Comparison of ENCODE assay signal across 23 cellular contexts in genomic region chrX:37714479-37714878, GRCh38. TPM values are rescaled to one million over a fixed set of nuclear protein-coding genes. Genes with fewer than 3 reads are reported as not detected.
A peak's percentile ranks its signal among the peaks of the same experiment; 100 is the strongest.
DNase-seq lines count a peak whose midpoint lies in the region; ATAC-seq, FAIRE-seq and TF ChIP-seq lines count a peak whose summit lies in the region.
"Had no signal": no experiment of that assay in that cellular context is flagged by ENCODE, and none has a peak within 500 bp of the region (broad histone marks: within the 10 kb centered on the region; RNA-seq: fewer than 3 reads in every experiment).

No MANE protein-coding gene starts in this region.

- H3K9me3 ChIP-seq in heart left ventricle = no peaks in the 10 kb centered on the region
- H3K9me3 ChIP-seq in right cardiac atrium (ENCODE audit: control insufficient read depth, low read length) = no peaks in the 10 kb centered on the region
- H3K9me3 ChIP-seq in A549 = no peaks in the 10 kb centered on the region
- no peaks in the 10 kb centered on the region; the same call in 1 of the 2 replicates for H3K9me3 ChIP-seq in K562 (replicated peaks; ENCODE audit: control insufficient read depth, insufficient read depth, low read depth, low read length)
- H3K9me3 ChIP-seq: Caco-2 had no signal

- ATAC-seq in Right ventricle myocardium inferior (peak; percentile 44), left cardiac atrium (no peak), heart left ventricle (peak; percentile 55 to 92 (median 85)), right cardiac atrium (no peak), A549 (no peak), K562 (no peak), GM19035 (IDR thresholded peaks at IDR 0.05; ENCODE audit: unreplicated experiment) (no peak), omental fat pad (ENCODE audit: low FRiP score) (no peak)
- ATAC-seq: CD8-positive, alpha-beta T cell had no signal

- H3K27ac ChIP-seq in heart left ventricle (peak overlapping the region in 4 of 12 donors; percentile 10 to 42 (median 18)), right cardiac atrium (ENCODE audit: low read length) (no peak overlapping the region), A549 (no peak overlapping the region), K562 (ENCODE audit: extremely low read depth, low read depth, low read length) (peak overlapping the region; percentile 19; the same call in 1 of the 3 replicates)
- H3K27ac ChIP-seq: BLaER1 treated with 17β-estradiol and CSF1 and Interleukin-3, amounts not matched to agents 10 nM and 100 nM; C4-2B had no signal

- H3K4me1 ChIP-seq in heart left ventricle (no peaks in the 10 kb centered on the region), right cardiac atrium (ENCODE audit: control insufficient read depth, insufficient read depth, low read length) (no peaks in the 10 kb centered on the region), A549 (no peaks in the 10 kb centered on the region), K562 (replicated peaks in 1 of 2; ENCODE audit: control insufficient read depth in 2 of 2, insufficient read depth in 2 of 2, low read length in 2 of 2) (peaks cover 0 to 22% of the 10 kb centered on the region in 2 experiments; a peak in 2 of 5 replicates)
- H3K4me1 ChIP-seq: BLaER1 treated with 17β-estradiol and CSF1 and Interleukin-3, amounts not matched to agents 10 nM and 100 nM; Caco-2 had no signal

- no peak for TF ChIP-seq POLR2A in heart left ventricle (IDR thresholded peaks at IDR 0.05)
- no peak for TF ChIP-seq POLR2A in A549 (IDR thresholded peaks at IDR 0.05; ENCODE audit: low read length)
- TF ChIP-seq POLR2A in K562 (conservative IDR thresholded peaks at IDR 0.05) = no peak

- WGBS in heart left ventricle, 4 donors = 44 to 50% (median 47%) methylated on average over 2 of the region's 2 CpGs
- WGBS in right cardiac atrium = 64% methylated on average over 2 of the region's 2 CpGs
- WGBS in A549 (ENCODE audit: missing lambda C conversion rate) = 52% methylated on average over 2 of the region's 2 CpGs
- 19% methylated on average over 2 of the region's 2 CpGs for WGBS in K562 (ENCODE audit: insufficient coverage, low coverage, missing lambda C conversion rate)

- H3K4me2 ChIP-seq in A549 (no peak overlapping the region), K562 (ENCODE audit: insufficient read depth, low read length) (no peak overlapping the region)
- H3K4me2 ChIP-seq: BLaER1 treated with 17β-estradiol and CSF1 and Interleukin-3, amounts not matched to agents 10 nM and 100 nM had no signal

- no peaks in the 10 kb centered on the region for H3K9me1 ChIP-seq in K562 (ENCODE audit: control insufficient read depth, insufficient read depth, low read length)

- H3K4me3 ChIP-seq in heart left ventricle (no peak overlapping the region), right cardiac atrium (ENCODE audit: low read length) (no peak overlapping the region), A549 (no peak overlapping the region), K562 (no peak overlapping the region)
- H3K4me3 ChIP-seq: BLaER1 treated with 17β-estradiol and CSF1 and Interleukin-3, amounts not matched to agents 10 nM and 100 nM had no signal

- intact Hi-C loops in Right ventricle myocardium inferior (cut with DNase I) (no loop called here), left cardiac atrium (cut with DNase I) (no loop called here), heart left ventricle (cut with DNase I) (no loop called here), right cardiac atrium (cut with DNase I) (no loop called here), K562 (cut with micrococcal nuclease) (loop anchor here (10.0 kb wide), 1 partner anchor 140 kb away; the partner anchor contains the start of gene LANCL3)

- TF ChIP-seq EP300 in A549 (IDR thresholded peaks at IDR 0.05) (no peak), K562 (IDR thresholded peaks at IDR 0.05; ENCODE audit: low read length) (no peak)

- FAIRE-seq in A549 (lab: Jason Lieb, UNC) (peak; percentile 32), K562 (lab: Jason Lieb, UNC) (no peak)
- FAIRE-seq: A204.1, D721Med, G401.6, GM12891 had no signal

- DNase-seq in Right ventricle myocardium inferior (ENCODE audit: missing footprints) (no peak), left cardiac atrium (no peak), heart left ventricle (no peak), right cardiac atrium (no peak), A549 (ENCODE audit: low read depth in 1 of 2, low spot score in 1 of 2) (no peak), K562 (ENCODE audit: extremely low read depth in 1 of 4, low spot score in 3 of 4) (no peak), omental fat pad (ENCODE audit: low spot score) (no peak)
- DNase-seq: 8988T; AML-193; Caco-2; Calu3; CD4-positive, alpha-beta T cell; CD8-positive, alpha-beta T cell; DMS79 treated with DMSO at 0.1 percent for 48 hours; GF-D8 had no signal

- TF ChIP-seq CTCF in heart left ventricle (IDR thresholded peaks at IDR 0.05) = no peak
- no peak for TF ChIP-seq CTCF in A549 (IDR thresholded peaks at IDR 0.05)
- TF ChIP-seq CTCF in K562 (IDR thresholded peaks at IDR 0.05 in 2 of 3, conservative IDR thresholded peaks at IDR 0.05 in 1 of 3; ENCODE audit: insufficient read depth in 2 of 3, low read depth in 1 of 3, low read length in 3 of 3) = no peak
- no peak for TF ChIP-seq CTCF in omental fat pad (IDR thresholded peaks at IDR 0.05)

- POLR2A ChIA-PET in A549 (lab: Yijun Ruan, JAX) = no interaction called here
- POLR2A ChIA-PET in K562 (lab: Yijun Ruan, JAX) = no interaction called here

- H3K79me2 ChIP-seq in K562 (ENCODE audit: control insufficient read depth, insufficient read depth, low read length) = peaks cover 55% of the 10 kb centered on the region

- TF ChIP-seq RAD21 in A549 (conservative IDR thresholded peaks at IDR 0.05 in 1 of 2, IDR thresholded peaks at IDR 0.05 in 1 of 2) (no peak), K562 (CRISPR knock-in tag; conservative IDR thresholded peaks at IDR 0.05 in 1 of 2, IDR thresholded peaks at IDR 0.05 in 1 of 2) (no peak)

- no peaks in the 10 kb centered on the region for H4K20me1 ChIP-seq in K562 (replicated peaks; ENCODE audit: control insufficient read depth, insufficient read depth, low read length)
- H4K20me1 ChIP-seq: BLaER1 treated with 17β-estradiol and CSF1 and Interleukin-3, amounts not matched to agents 10 nM and 100 nM had no signal

- no TSS peak for BruUV-seq in K562 (replicated peaks; lab: Mats Ljungman, UMichigan)

- no peak overlapping the region for H3K9ac ChIP-seq in K562 (ENCODE audit: insufficient read depth in 1 of 2, low read depth in 2 of 2, low read length in 2 of 2)
- H3K9ac ChIP-seq: BLaER1 treated with 17β-estradiol and CSF1 and Interleukin-3, amounts not matched to agents 10 nM and 100 nM had no signal

- CTCF ChIA-PET in A549 (lab: Yijun Ruan, JAX) = no interaction called here
- CTCF ChIA-PET in K562 (lab: Yijun Ruan, JAX; ENCODE audit: low intra/inter-chr PET ratio) = no interaction called here

- in situ Hi-C loops in K562 (cut with MboI) = no loop called here

- H3K36me3 ChIP-seq in heart left ventricle (no peaks in the 10 kb centered on the region), K562 (ENCODE audit: control insufficient read depth, insufficient read depth, low read length) (no peaks in the 10 kb centered on the region; the same call in 2 of the 3 replicates)
- H3K36me3 ChIP-seq: BLaER1 treated with 17β-estradiol and CSF1 and Interleukin-3, amounts not matched to agents 10 nM and 100 nM had no signal

- H2AFZ ChIP-seq in K562 (ENCODE audit: low read depth, low read length) = no peak overlapping the region

- H3K27me3 ChIP-seq in heart left ventricle (peaks cover 0 to 7% (median 0%) of the 10 kb centered on the region in 9 donors), right cardiac atrium (ENCODE audit: control insufficient read depth, insufficient read depth) (no peaks in the 10 kb centered on the region), K562 (ENCODE audit: control insufficient read depth in 2 of 2, insufficient read depth in 2 of 2, low read length in 2 of 2) (no peaks in the 10 kb centered on the region)
- H3K27me3 ChIP-seq: BLaER1 treated with 17β-estradiol and CSF1 and Interleukin-3, amounts not matched to agents 10 nM and 100 nM had no signal

TF ChIP-seq in A549, 52 proteins besides CTCF, POLR2A, EP300 and RAD21 (continues in another document):
- TF ChIP-seq RFX5 (IDR thresholded peaks at IDR 0.05) (no peak), MYC (IDR thresholded peaks at IDR 0.05; ENCODE audit: borderline replicate concordance, low read length) (no peak)

TF ChIP-seq in K562, 482 proteins besides CTCF, POLR2A, EP300 and RAD21:
- no peak for TF ChIP-seq CHCHD3 (CRISPR knock-in tag; IDR thresholded peaks at IDR 0.05)
- TF ChIP-seq RFX7 (CRISPR knock-in tag; IDR thresholded peaks at IDR 0.05) = no peak

RNA-seq across cellular contexts. Expression of gene XK, which starts 28.9 kb away (rescaled TPM):
- total RNA-seq in Right ventricle myocardium inferior (8.7 TPM), left cardiac atrium (1 to 10 TPM; 4.4 to 6.0 TPM), heart left ventricle (10 to 100 TPM in 5 of 9 donors, 1 to 10 TPM in 4; 5.0 to 16.4 (median 10.8) TPM), right cardiac atrium (1 to 10 TPM; 6.5 to 9.2 (median 7.7) TPM), K562 (2014; rRNA removed) (7.0 and 8.4 TPM in 2 replicates), K562 (2014; rRNA removed; fragmentation: Illumina TruSeq; extraction: Trizol) (16.8 and 18.3 TPM in 2 replicates), K562 (2015; rRNA removed; fragmentation: Illumina TruSeq; extraction: Trizol) (10.4 and 11.6 TPM in 2 replicates), K562 (2021) (13.7 and 14.3 TPM in 2 replicates), omental fat pad (under 1 TPM in 3 of 4 donors, not detected in 1; 0.09 to 0.38 (median 0.16) TPM)
- polyA plus RNA-seq in heart left ventricle (1 to 10 TPM; 2.6 to 4.3 TPM), right cardiac atrium (3.4 TPM), A549 (2011; rRNA removed) (1.1 and 1.2 TPM in 2 replicates), A549 (2017; fragmentation: RNase III; extraction: RNeasy Plus Mini Kit Qiagen cat#74134 plus additional on column Dnase treatment) (0.32 to 0.47 TPM (median 0.34 TPM) in 3 replicates), K562 (2011; rRNA removed) (19.2 and 21.6 TPM in 2 replicates), K562 (2014; fragmentation: Illumina TruSeq; extraction: Trizol) (12.6 and 14.4 TPM in 2 replicates), K562 (2014; fragmentation: Nextera tagmentation; extraction: Ambion mirVana) (1 to 10 TPM; 4.0 to 6.0 TPM), K562 (2014; rRNA removed) (7.8 and 11.7 TPM in 2 replicates)
- 0.25 and 0.30 TPM in 2 replicates for polyA plus RNA-seq in A549 (2012; cell fraction: cytosol; rRNA removed)
- polyA plus RNA-seq in A549 (2012; cell fraction: nucleus; rRNA removed) = 0.17 and 0.21 TPM in 2 replicates
- polyA minus RNA-seq in A549 (2011; rRNA and poly(A)+ RNA removed) = 0.78 and 1.3 TPM in 2 replicates
- 8.3 and 16.9 TPM in 2 replicates for total RNA-seq in K562 (2011; cell fraction: chromatin; rRNA removed; ENCODE audit: low replicate concordance)
- total RNA-seq in K562 (2011; cell fraction: nucleolus; rRNA removed) = 10.7 and 12.9 TPM in 2 replicates
- total RNA-seq in K562 (2011; cell fraction: nucleoplasm; rRNA removed) = 23.0 and 39.2 TPM in 2 replicates
- 9.9 and 15.1 TPM in 2 replicates for polyA plus RNA-seq in K562 (2011; cell fraction: cytosol; rRNA removed)
- polyA plus RNA-seq in K562 (2011; cell fraction: nucleus; rRNA removed) = 5.5 and 7.4 TPM in 2 replicates
- polyA plus RNA-seq in K562 (2012) = 9.0 and 13.2 TPM in 2 replicates
- 28.8 and 29.4 TPM in 2 replicates for polyA minus RNA-seq in K562 (2011; rRNA and poly(A)+ RNA removed)
- 14.0 and 15.6 TPM in 2 replicates for polyA minus RNA-seq in K562 (2011; cell fraction: cytosol; rRNA and poly(A)+ RNA removed)
- polyA minus RNA-seq in K562 (2011; cell fraction: nucleus; rRNA and poly(A)+ RNA removed) = 6.5 and 8.9 TPM in 2 replicates
- total RNA-seq: CD8-positive, alpha-beta T cell had no signal
- polyA plus RNA-seq: BJ had no signal

Comparison
In these comparisons a context has a peak if more than half of its experiments do, and no peak if none do; other contexts are left out.
1. ATAC-seq: peak in Right ventricle myocardium inferior (single experiment) and heart left ventricle (4 of 4); none in left cardiac atrium (0 of 2), right cardiac atrium (0 of 2), A549 (0 of 2), K562 (single experiment), GM19035 (single experiment) and omental fat pad (single experiment).